Comparison of ENCODE assay signal across 18 cellular contexts in genomic region chr1:209154916-209155315, GRCh38.
DNase-seq lines count a peak whose midpoint lies in the region; ATAC-seq and TF ChIP-seq lines count a peak whose summit lies in the region.
"Had no signal": no experiment of that assay in that cellular context is flagged by ENCODE, and none has a peak within 500 bp of the region (broad histone marks: within the 10 kb centered on the region; RNA-seq: fewer than 3 reads in every experiment).

No MANE protein-coding gene starts in this region.

- ATAC-seq in GM18909 (IDR thresholded peaks at IDR 0.05; ENCODE audit: poor library complexity, unreplicated experiment) (no peak), HG02852 (IDR thresholded peaks at IDR 0.05; ENCODE audit: unreplicated experiment) (no peak), HG02938 (IDR thresholded peaks at IDR 0.05; ENCODE audit: unreplicated experiment) (no peak)
- ATAC-seq: A549, K562 had no signal

- H3K9me3 Mint-ChIP-seq in Caco-2 (ENCODE audit: unreplicated experiment) (no peaks in the 10 kb centered on the region), endodermal cell (no peaks in the 10 kb centered on the region), nephron (no peaks in the 10 kb centered on the region)

- CTCF ChIA-PET in Caco-2 (lab: Charles Lee): no interaction called here

- 82% methylated on average over 1 of the region's 1 CpG for WGBS in HUES64
- WGBS in endodermal cell (ENCODE audit: insufficient coverage in 1 of 2, insufficient read length in 1 of 2), 2 experiments: 80 to 91% methylated on average over 1 of the region's 1 CpG

- no peaks in the 10 kb centered on the region for H3K27me3 ChIP-seq in Caco-2 (replicated peaks; ENCODE audit: control insufficient read depth, insufficient read depth, low read length)
- H3K27me3 ChIP-seq in HUES64 (ENCODE audit: insufficient read depth, low read length): no peaks in the 10 kb centered on the region
- no peaks in the 10 kb centered on the region for H3K27me3 ChIP-seq in endodermal cell (ENCODE audit: control insufficient read depth, insufficient read depth, low read length, poor library complexity, severe bottlenecking)
- H3K27me3 ChIP-seq: BLaER1, Peyer's patch had no signal

- TF ChIP-seq CTCF in Caco-2 (IDR thresholded peaks at IDR 0.05; ENCODE audit: insufficient read depth in 1 of 2, low read depth in 1 of 2, low read length in 1 of 2, severe bottlenecking in 1 of 2, unreplicated experiment in 1 of 2): no peak
- TF ChIP-seq CTCF in endodermal cell (conservative IDR thresholded peaks at IDR 0.05): no peak
- no peak for TF ChIP-seq CTCF in nephron (IDR thresholded peaks at IDR 0.05; ENCODE audit: unreplicated experiment in 3 of 3)

- H3K36me3 ChIP-seq in Caco-2 (ENCODE audit: control insufficient read depth, insufficient read depth, low read length) (no peaks in the 10 kb centered on the region), HUES64 (ENCODE audit: insufficient read depth, low read length) (no peaks in the 10 kb centered on the region), endodermal cell (ENCODE audit: control insufficient read depth, insufficient read depth, low read length) (no peaks in the 10 kb centered on the region)
- H3K36me3 ChIP-seq: BLaER1, HAP-1, Peyer's patch had no signal

- H3K4me1 Mint-ChIP-seq in Caco-2 (ENCODE audit: low read depth, unreplicated experiment): peaks cover 14% of the 10 kb centered on the region
- peaks cover 49% of the 10 kb centered on the region for H3K4me1 Mint-ChIP-seq in endodermal cell
- peaks cover 38% of the 10 kb centered on the region for H3K4me1 Mint-ChIP-seq in nephron
- H3K4me1 Mint-ChIP-seq: CD4-positive, alpha-beta memory T cell had no signal

- intact Hi-C loops in Caco-2 (cut with micrococcal nuclease; ENCODE audit: unreplicated experiment): loop anchor here (1.0 kb wide), 1 partner anchor 59 kb away; no protein-coding TSS in a partner anchor

- H3K9me3 ChIP-seq in Caco-2 (no peaks in the 10 kb centered on the region), HUES64 (ENCODE audit: insufficient read depth, low read depth, low read length) (no peaks in the 10 kb centered on the region), endodermal cell (ENCODE audit: control insufficient read depth, low read length) (no peaks in the 10 kb centered on the region)
- H3K9me3 ChIP-seq: A549, BLaER1, HAP-1, Peyer's patch had no signal

- DNase-seq in Caco-2: no peak
- peak; percentile 47 for DNase-seq in endodermal cell
- DNase-seq: CD4-positive, alpha-beta memory T cell; DMS79; MV-4-11; NCI-H1694 treated with DMSO at 0.1 percent for 48 hours; NCI-H226; Peyer's patch had no signal

- H3K27ac Mint-ChIP-seq in Caco-2 (ENCODE audit: unreplicated experiment) (no peak overlapping the region), endodermal cell (peak overlapping the region; percentile 74), nephron (peak overlapping the region in 2 of 3 experiments; percentile 35 to 63)
- H3K27ac Mint-ChIP-seq: CD4-positive, alpha-beta memory T cell had no signal

- H3K27me3 Mint-ChIP-seq in Caco-2 (ENCODE audit: insufficient read depth, unreplicated experiment) (no peaks in the 10 kb centered on the region), endodermal cell (ENCODE audit: insufficient read depth) (no peaks in the 10 kb centered on the region), nephron (ENCODE audit: low read depth) (no peaks in the 10 kb centered on the region)
- H3K27me3 Mint-ChIP-seq: CD4-positive, alpha-beta memory T cell had no signal

- H3K4me1 ChIP-seq in Caco-2: peaks cover 26% of the 10 kb centered on the region
- peaks cover 46% of the 10 kb centered on the region for H3K4me1 ChIP-seq in HUES64 (ENCODE audit: insufficient read depth, low read length)
- H3K4me1 ChIP-seq in endodermal cell (ENCODE audit: control insufficient read depth, insufficient read depth, low read length): peaks cover 8% of the 10 kb centered on the region
- H3K4me1 ChIP-seq: A549, BLaER1, HAP-1, Peyer's patch had no signal

- no peaks in the 10 kb centered on the region for H3K36me3 Mint-ChIP-seq in Caco-2 (ENCODE audit: insufficient read depth, unreplicated experiment)
- H3K36me3 Mint-ChIP-seq in endodermal cell (ENCODE audit: low read depth): no peaks in the 10 kb centered on the region
- no peaks in the 10 kb centered on the region for H3K36me3 Mint-ChIP-seq in nephron (ENCODE audit: low read depth)
- H3K36me3 Mint-ChIP-seq: CD4-positive, alpha-beta memory T cell had no signal

- H3K27ac ChIP-seq in HUES64 (ENCODE audit: low read depth, low read length) (peak overlapping the region; percentile 32; the same call in 1 of the 2 replicates), endodermal cell (ENCODE audit: low read depth, low read length) (no peak overlapping the region)
- H3K27ac ChIP-seq: A549, BLaER1, Peyer's patch, SK-N-MC had no signal

- no TSS peak for BruUV-seq in Caco-2 (replicated peaks; lab: Mats Ljungman, UMichigan)

- H3K4me3 ChIP-seq in Caco-2 (ENCODE audit: low read depth, low read length) (no peak overlapping the region), HUES64 (ENCODE audit: low read length) (no peak overlapping the region), endodermal cell (ENCODE audit: low read length) (no peak overlapping the region)
- H3K4me3 ChIP-seq: A549, BLaER1, HAP-1, K562, Peyer's patch, SK-N-MC had no signal

- H3K9ac ChIP-seq in HUES64 (ENCODE audit: low read depth, low read length): no peak overlapping the region
- H3K9ac ChIP-seq in endodermal cell (ENCODE audit: extremely low read depth, low read length, poor library complexity, severe bottlenecking): no peak overlapping the region
- H3K9ac ChIP-seq: BLaER1 had no signal

- peak overlapping the region; percentile 0 for H3K4me3 Mint-ChIP-seq in Caco-2 (ENCODE audit: unreplicated experiment)
- peak overlapping the region; percentile 6 for H3K4me3 Mint-ChIP-seq in endodermal cell
- peak overlapping the region in 1 of 3 experiments; percentile 7 for H3K4me3 Mint-ChIP-seq in nephron
- H3K4me3 Mint-ChIP-seq: CD4-positive, alpha-beta memory T cell had no signal

- POLR2A ChIA-PET in Caco-2 (lab: Charles Lee): no interaction called here
